Comparison of ENCODE assay signal across 10 cellular contexts in genomic region chr1:1359668-1360468, GRCh38. TPM values are rescaled to one million over a fixed set of nuclear protein-coding genes. Genes with fewer than 3 reads are reported as not detected.
DNase-seq lines count a peak whose midpoint lies in the region; ATAC-seq and TF ChIP-seq lines count a peak whose summit lies in the region.
"Had no signal": no experiment of that assay in that cellular context is flagged by ENCODE, and none has a peak within 500 bp of the region (broad histone marks: within the 10 kb centered on the region; RNA-seq: fewer than 3 reads in every experiment).

No MANE protein-coding gene starts in this region.

- H3K36me3 Mint-ChIP-seq in activated T-cell treated with anti-CD3 and anti-CD28 coated beads, Interleukin-2, amount 50 U/mL, for 4 hours (ENCODE audit: insufficient read depth) = no peaks in the 10 kb centered on the region
- H3K36me3 Mint-ChIP-seq: activated naive CD8-positive, alpha-beta T cell; T-cell had no signal

- peak overlapping the region; percentile 69 for H3K4me3 ChIP-seq in left ventricle myocardium inferior
- H3K4me3 ChIP-seq in skeletal muscle satellite cell (ENCODE audit: low read length) = peak overlapping the region; percentile 84

- TF ChIP-seq CTCF in left ventricle myocardium inferior (IDR thresholded peaks at IDR 0.05; ENCODE audit: borderline replicate concordance) = no peak

- DNase-seq in ELR (ENCODE audit: low read depth) (peak; percentile 50), amniotic epithelial cell (ENCODE audit: low read depth) (peak; percentile 45), left ventricle myocardium inferior (peak; percentile 60), KBM-7 (no peak)
- no peak for DNase-seq in activated T-cell treated with anti-CD3 and anti-CD28 coated beads, Interleukin-2, amount 50 U/mL, for 4 hours
- no peak for DNase-seq in stimulated activated CD4-positive, alpha-beta T cell treated with anti-CD3 and anti-CD28 coated beads, Interleukin-2, amount 100 ng/mL, for 24 hours

- intact Hi-C loops in left ventricle myocardium inferior (cut with micrococcal nuclease) = no loop called here

- H3K36me3 ChIP-seq in left ventricle myocardium inferior (no peaks in the 10 kb centered on the region), skeletal muscle satellite cell (ENCODE audit: insufficient read depth, low read length) (peaks cover 3% of the 10 kb centered on the region)

- no peaks in the 10 kb centered on the region for H3K9me3 Mint-ChIP-seq in activated T-cell treated with anti-CD3 and anti-CD28 coated beads, Interleukin-2, amount 50 U/mL, for 4 hours
- H3K9me3 Mint-ChIP-seq: T-cell had no signal

- in situ Hi-C loops in KBM-7 (cut with MboI; ENCODE audit: low pct_unique_long_range_greater_than_20kb, low sequenced_read_pairs) = no loop called here

- H3K4me3 Mint-ChIP-seq in activated T-cell treated with anti-CD3 and anti-CD28 coated beads, Interleukin-2, amount 50 U/mL, for 4 hours = no peak overlapping the region

- H3K27me3 ChIP-seq in left ventricle myocardium inferior (ENCODE audit: low read depth) (peaks cover 63% of the 10 kb centered on the region), skeletal muscle satellite cell (ENCODE audit: control insufficient read depth, insufficient read depth, low read length) (no peaks in the 10 kb centered on the region)

- peak overlapping the region; percentile 84 for H3K27ac ChIP-seq in left ventricle myocardium inferior (replicated peaks)

- H3K4me2 ChIP-seq in skeletal muscle satellite cell (ENCODE audit: low read length) = peak overlapping the region; percentile 79

- H3K9me3 ChIP-seq in left ventricle myocardium inferior (replicated peaks) = no peaks in the 10 kb centered on the region
- H3K9me3 ChIP-seq in skeletal muscle satellite cell (replicated peaks; ENCODE audit: low read length) = no peaks in the 10 kb centered on the region

- ATAC-seq in activated T-cell treated with anti-CD3 and anti-CD28 coated beads, Interleukin-2, amount 50 U/mL, for 4 hours = no peak
- ATAC-seq in HG02623 (IDR thresholded peaks at IDR 0.05; ENCODE audit: unreplicated experiment) = no peak

- H3K4me1 Mint-ChIP-seq in activated T-cell treated with anti-CD3 and anti-CD28 coated beads, Interleukin-2, amount 50 U/mL, for 4 hours (ENCODE audit: low read depth) = peaks cover 7% of the 10 kb centered on the region

- H3K9ac ChIP-seq in skeletal muscle satellite cell (ENCODE audit: low read depth, low read length) = peak overlapping the region; percentile 95

- H3K4me1 ChIP-seq in left ventricle myocardium inferior = peaks cover 53% of the 10 kb centered on the region
- H3K4me1 ChIP-seq in skeletal muscle satellite cell (ENCODE audit: control insufficient read depth, insufficient read depth, low read length) = peaks cover 41% of the 10 kb centered on the region

- peaks cover 22% of the 10 kb centered on the region for H3K27me3 Mint-ChIP-seq in activated T-cell treated with anti-CD3 and anti-CD28 coated beads, Interleukin-2, amount 50 U/mL, for 4 hours (ENCODE audit: low read depth)
- H3K27me3 Mint-ChIP-seq: activated naive CD8-positive, alpha-beta T cell had no signal

RNA-seq across cellular contexts. Expression of gene MXRA8, which starts 1.5 kb away (rescaled TPM):
- 20.2 TPM for total RNA-seq in left ventricle myocardium inferior
- total RNA-seq in skeletal muscle satellite cell (2012; rRNA removed) = 352 and 415 TPM in 2 replicates
- under 1 TPM; 0.41 to 0.53 (median 0.47) TPM for total RNA-seq in activated T-cell treated with anti-CD3 and anti-CD28 coated beads, Interleukin-2, amount 50 U/mL, for 4 hours

RNA-seq across cellular contexts. Expression of gene DVL1, which starts 10.7 kb away (rescaled TPM):
- 93.0 TPM for total RNA-seq in left ventricle myocardium inferior
- total RNA-seq in skeletal muscle satellite cell (2012; rRNA removed) = 80.1 and 118 TPM in 2 replicates
- 10 to 100 TPM; 70.7 to 74.6 (median 72.1) TPM for total RNA-seq in activated T-cell treated with anti-CD3 and anti-CD28 coated beads, Interleukin-2, amount 50 U/mL, for 4 hours

RNA-seq across cellular contexts. Expression of gene AURKAIP1, which starts 15.1 kb away (rescaled TPM):
- 219 TPM for total RNA-seq in left ventricle myocardium inferior
- 172 and 180 TPM in 2 replicates for total RNA-seq in skeletal muscle satellite cell (2012; rRNA removed)
- total RNA-seq in activated T-cell treated with anti-CD3 and anti-CD28 coated beads, Interleukin-2, amount 50 U/mL, for 4 hours = 100 to 1,000 TPM; 218 to 244 (median 220) TPM

RNA-seq across cellular contexts. Expression of gene TAS1R3, which starts 28.8 kb away (rescaled TPM):
- 0.93 TPM for total RNA-seq in left ventricle myocardium inferior
- under 0.01 and 0.44 TPM in 2 replicates for total RNA-seq in skeletal muscle satellite cell (2012; rRNA removed)
- under 1 TPM; 0.15 to 0.29 (median 0.19) TPM for total RNA-seq in activated T-cell treated with anti-CD3 and anti-CD28 coated beads, Interleukin-2, amount 50 U/mL, for 4 hours

RNA-seq across cellular contexts. Expression of gene CPTP, which starts 35.3 kb away (rescaled TPM):
- total RNA-seq in left ventricle myocardium inferior = 99.2 TPM
- total RNA-seq in skeletal muscle satellite cell (2012; rRNA removed) = 12.2 and 17.5 TPM in 2 replicates
- 10 to 100 TPM; 16.0 to 18.4 (median 18.1) TPM for total RNA-seq in activated T-cell treated with anti-CD3 and anti-CD28 coated beads, Interleukin-2, amount 50 U/mL, for 4 hours

Comparison
In these comparisons a context has a peak if more than half of its experiments do, and no peak if none do; other contexts are left out.
1. DNase-seq: peak in ELR (single experiment), amniotic epithelial cell (single experiment) and left ventricle myocardium inferior (single experiment); none in activated T-cell treated with anti-CD3 and anti-CD28 coated beads, Interleukin-2, amount 50 U/mL, for 4 hours (single experiment), KBM-7 (single experiment) and stimulated activated CD4-positive, alpha-beta T cell treated with anti-CD3 and anti-CD28 coated beads, Interleukin-2, amount 100 ng/mL, for 24 hours (0 of 2).
2. RNA of gene MXRA8, which starts 1.5 kb away (total RNA-seq): 20.2 TPM in left ventricle myocardium inferior (single experiment); 0.41 to 0.53 TPM in activated T-cell treated with anti-CD3 and anti-CD28 coated beads, Interleukin-2, amount 50 U/mL, for 4 hours; every median in the first group is over 10 times any median in the second.